In the genomic region with DNA sequence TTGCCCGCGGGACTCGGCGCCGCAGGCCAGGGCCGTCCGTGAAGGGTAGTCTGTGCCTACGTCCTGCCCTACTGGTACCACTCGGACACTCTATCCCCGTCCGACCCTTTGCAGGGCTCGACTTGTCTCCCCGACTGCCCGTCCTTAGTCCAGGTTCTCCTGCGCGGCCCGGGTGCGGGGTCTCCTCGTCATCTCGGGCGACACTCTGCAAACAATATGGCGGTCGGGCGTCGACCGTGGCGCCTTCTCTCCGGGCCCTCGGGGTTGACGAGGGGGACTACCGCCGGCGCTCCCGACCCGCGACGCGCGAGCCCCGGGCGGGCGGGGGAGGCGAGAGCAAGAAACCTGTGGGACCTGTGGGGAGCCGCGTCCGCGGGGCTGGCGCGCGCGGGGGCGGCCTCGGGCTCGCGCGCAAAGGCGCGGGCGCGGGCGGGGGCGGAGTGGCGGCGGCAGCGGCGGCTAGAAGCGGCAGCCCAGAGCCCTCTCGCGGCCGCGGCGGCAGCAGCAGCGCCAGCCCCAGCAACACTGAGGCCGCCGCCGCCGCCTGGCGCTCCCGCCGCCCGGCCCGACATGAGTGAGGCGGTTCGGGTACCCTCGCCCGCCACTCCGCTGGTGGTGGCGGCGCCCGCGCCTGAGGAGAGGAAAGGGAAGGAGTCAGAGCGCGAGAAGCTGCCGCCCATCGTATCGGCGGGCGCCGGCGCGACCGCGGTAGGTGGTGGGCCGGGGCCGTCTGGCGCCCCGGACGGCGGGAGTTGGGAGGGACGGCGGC, we compare ENCODE assay signal across 8 cellular contexts. TPM values are rescaled to one million over a fixed set of nuclear protein-coding genes. Genes with fewer than 3 reads are reported as not detected.
DNase-seq lines count a peak whose midpoint lies in the region; ATAC-seq and TF ChIP-seq lines count a peak whose summit lies in the region.

A gene with protein sequence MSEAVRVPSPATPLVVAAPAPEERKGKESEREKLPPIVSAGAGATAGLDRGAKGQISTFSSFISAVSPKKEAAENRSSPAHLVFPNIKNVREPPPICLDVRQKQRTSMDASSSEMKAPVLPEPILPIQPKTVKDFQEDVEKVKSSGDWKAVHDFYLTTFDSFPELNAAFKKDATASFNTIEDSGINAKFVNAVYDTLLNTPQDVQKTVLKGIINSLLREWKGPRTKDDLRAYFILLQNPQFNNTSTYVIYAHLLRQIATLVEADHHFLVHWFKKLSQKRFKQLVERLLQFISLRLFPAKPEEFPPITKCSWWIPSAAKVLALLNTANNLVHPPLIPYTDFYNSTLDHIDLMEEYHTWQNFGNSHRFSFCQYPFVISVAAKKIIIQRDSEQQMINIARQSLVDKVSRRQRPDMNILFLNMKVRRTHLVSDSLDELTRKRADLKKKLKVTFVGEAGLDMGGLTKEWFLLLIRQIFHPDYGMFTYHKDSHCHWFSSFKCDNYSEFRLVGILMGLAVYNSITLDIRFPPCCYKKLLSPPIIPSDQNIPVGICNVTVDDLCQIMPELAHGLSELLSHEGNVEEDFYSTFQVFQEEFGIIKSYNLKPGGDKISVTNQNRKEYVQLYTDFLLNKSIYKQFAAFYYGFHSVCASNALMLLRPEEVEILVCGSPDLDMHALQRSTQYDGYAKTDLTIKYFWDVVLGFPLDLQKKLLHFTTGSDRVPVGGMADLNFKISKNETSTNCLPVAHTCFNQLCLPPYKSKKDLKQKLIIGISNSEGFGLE (plus strand): TSS at position 476 of the 769 bp plus-strand sequence. CDS start 95 bp downstream, at position 571.

- H3K4me3 Mint-ChIP-seq in CD4-positive, alpha-beta memory T cell, result peak within 1 kb of the TSS; percentile 88 to 97 (median 91)

- POLR2A ChIA-PET in CD4-positive, alpha-beta memory T cell (lab: Charles Lee; ENCODE audit: partially characterized antibody), result interaction anchor here (0.6 to 2.3 kb wide), 11 partner anchors 13 to 513 kb away, joined by 3 to 12 read pairs (median 8); partner anchors contain the start of genes BTAF1 and TNKS2

- H3K27ac ChIP-seq in CD4-positive, alpha-beta memory T cell (ENCODE audit: low read depth, low read length), result peak within 1 kb of the TSS; percentile 74
- peak within 1 kb of the TSS; percentile 96 for H3K27ac ChIP-seq in muscle layer of duodenum (ENCODE audit: low read length)

- CTCF ChIA-PET in CD4-positive, alpha-beta memory T cell (lab: Charles Lee; ENCODE audit: partially characterized antibody), result interaction anchor here (0.7 to 2.7 kb wide), 8 partner anchors 10 to 112 kb away, joined by 4 to 13 read pairs (median 6); no protein-coding TSS in a partner anchor

- H3K36me3 ChIP-seq in CD4-positive, alpha-beta memory T cell (ENCODE audit: insufficient read depth, low read length), result no peaks in the 10 kb centered on the region
- H3K36me3 ChIP-seq in muscle layer of duodenum (ENCODE audit: control insufficient read depth in 1 of 2, insufficient read depth in 2 of 2, low read length in 2 of 2), result peaks cover 0 to 11% of the 10 kb centered on the region in 2 donors

- peak; percentile 83 for TF ChIP-seq POLR2A in erythroblast (IDR thresholded peaks at IDR 0.05; ENCODE audit: low read length)

- no peaks in the 10 kb centered on the region for H3K9me3 ChIP-seq in CD4-positive, alpha-beta memory T cell (ENCODE audit: control insufficient read depth in 1 of 2, low read length in 2 of 2)
- H3K9me3 ChIP-seq in muscle layer of duodenum (ENCODE audit: control insufficient read depth in 1 of 2, low read length in 2 of 2), result no peaks in the 10 kb centered on the region

- peak; percentile 78 to 90 (median 88) for DNase-seq in CD4-positive, alpha-beta memory T cell
- DNase-seq in GM19238 (ENCODE audit: insufficient read length, low spot score) (peak; percentile 72), NOMO-1 treated with dmso at 0.1 percent for 144 hours (lab: John Stamatoyannopoulos, UW; ENCODE audit: unreplicated experiment) (peak; percentile 53), activated T-cell treated with anti-CD3 and anti-CD28 coated beads for 48 hours (ENCODE audit: low read depth) (peak; percentile 81), erythroblast (lab: John Stamatoyannopoulos, UW) (peak; percentile 88 to 92)
- peak; percentile 49 for DNase-seq in stimulated activated CD8-positive, alpha-beta memory T cell treated with anti-CD3 and anti-CD28 coated beads, Interleukin-7, amount 100 ng/mL, for 24 hours (ENCODE audit: low read depth)

- no peaks in the 10 kb centered on the region for H3K9me3 Mint-ChIP-seq in CD4-positive, alpha-beta memory T cell

- peaks cover 0 to under 1% of the 10 kb centered on the region in 2 donors for H3K27me3 Mint-ChIP-seq in CD4-positive, alpha-beta memory T cell

- peaks cover 0 to 3% of the 10 kb centered on the region in 2 donors for H3K36me3 Mint-ChIP-seq in CD4-positive, alpha-beta memory T cell

- peaks cover 20% of the 10 kb centered on the region for H3K4me1 ChIP-seq in CD4-positive, alpha-beta memory T cell (ENCODE audit: insufficient read depth, low read length)
- peaks cover 0 to 5% of the 10 kb centered on the region in 2 donors for H3K4me1 ChIP-seq in muscle layer of duodenum (ENCODE audit: control insufficient read depth in 1 of 2, insufficient read depth in 2 of 2, low read length in 2 of 2)

- H3K4me3 ChIP-seq in CD4-positive, alpha-beta memory T cell (ENCODE audit: low read length in 2 of 2), result peak within 1 kb of the TSS; percentile 88 to 92
- peak within 1 kb of the TSS; percentile 82 for H3K4me3 ChIP-seq in muscle layer of duodenum (ENCODE audit: low read depth in 1 of 2, low read length in 2 of 2)

- peak; percentile 90 for ATAC-seq in HG03432 (IDR thresholded peaks at IDR 0.05; ENCODE audit: unreplicated experiment)

- H3K27ac Mint-ChIP-seq in CD4-positive, alpha-beta memory T cell, result peak within 1 kb of the TSS; percentile 78 to 97 (median 95)

- no peaks in the 10 kb centered on the region for H3K27me3 ChIP-seq in CD4-positive, alpha-beta memory T cell (ENCODE audit: insufficient read depth, low read length)
- no peaks in the 10 kb centered on the region for H3K27me3 ChIP-seq in muscle layer of duodenum (ENCODE audit: low read depth, low read length)

- intact Hi-C loops in CD4-positive, alpha-beta memory T cell (cut with micrococcal nuclease), result loop anchor here (1.0 to 5.0 kb wide), 9 partner anchors 21 to 1437 kb away; partner anchors contain the start of genes EXOC6, FGFBP3, PCGF5 and RPP30

- H3K4me1 Mint-ChIP-seq in CD4-positive, alpha-beta memory T cell, result peaks cover 7 to 15% (median 11%) of the 10 kb centered on the region in 4 donors

RNA-seq across cellular contexts. Expression of the gene that starts here (rescaled TPM):
- total RNA-seq in CD4-positive, alpha-beta memory T cell, result 1 to 10 TPM; 2.6 to 2.7 TPM
- under 1 TPM; 0.37 to 0.60 TPM for polyA plus RNA-seq in CD4-positive, alpha-beta memory T cell

Comparison
In these comparisons a context has a peak if more than half of its experiments do, and no peak if none do; other contexts are left out.
1. Peak in every context shown above with its lines: DNase-seq, ATAC-seq, H3K4me3 ChIP-seq and H3K27ac ChIP-seq.